ENCODE assay signal across 2 cellular contexts in genomic region chr2:159936471-159936870, GRCh38.
TF ChIP-seq lines count a peak whose summit lies in the region.

No MANE protein-coding gene starts in this region.

TF ChIP-seq in HepG2, 621 proteins besides CTCF, POLR2A, EP300 and RAD21:
- TF ChIP-seq RAD51 (IDR thresholded peaks at IDR 0.05; ENCODE audit: borderline replicate concordance) = 0 out of 2 replicates have a peak, but pooled peaks have one; percentile 20
- peak; percentile 92 for TF ChIP-seq MNT (IDR thresholded peaks at IDR 0.05)
- peak; percentile 71 for TF ChIP-seq USF2 (IDR thresholded peaks at IDR 0.05; ENCODE audit: low read depth, low read length)
- no peak; the same call in 1 of the 2 replicates for TF ChIP-seq USF2 (CRISPR knock-in tag; IDR thresholded peaks at IDR 0.05; ENCODE audit: borderline replicate concordance)
- no peak for TF ChIP-seq KDM5A (IDR thresholded peaks at IDR 0.05; ENCODE audit: borderline replicate concordance, low read length)
- peak; percentile 72 for TF ChIP-seq NFYC (CRISPR knock-in tag; IDR thresholded peaks at IDR 0.05)
- peak; percentile 85 for TF ChIP-seq NFYB (CRISPR knock-in tag; IDR thresholded peaks at IDR 0.05)
- no peak for TF ChIP-seq ZNF891 (CRISPR knock-in tag; IDR thresholded peaks at IDR 0.05)

TF ChIP-seq in GM12878, 131 proteins besides CTCF, POLR2A, EP300 and RAD21:
- peak; percentile 67; the same call in 1 of the 2 replicates for TF ChIP-seq RAD51 (IDR thresholded peaks at IDR 0.05)
- TF ChIP-seq CBX3 (IDR thresholded peaks at IDR 0.05; ENCODE audit: borderline replicate concordance, low read depth) = no peak
- no peak for TF ChIP-seq EGR1 (IDR thresholded peaks at IDR 0.05; ENCODE audit: borderline replicate concordance in 1 of 2, low read depth in 2 of 2, low read length in 2 of 2)
- TF ChIP-seq USF1 (IDR thresholded peaks at IDR 0.05; ENCODE audit: borderline replicate concordance, extremely low read length, insufficient read depth, low read depth, low read length) = peak; percentile 53
- TF ChIP-seq HDAC2 (IDR thresholded peaks at IDR 0.05) = no peak
- TF ChIP-seq ATF7 (IDR thresholded peaks at IDR 0.05; ENCODE audit: low read depth) = no peak
